36 cellular contexts compared by ENCODE assay signal in genomic region chr2:129085386-129085785, GRCh38.
"Had no signal": no experiment of that assay in that cellular context is flagged by ENCODE, and none has a peak within 500 bp of the region (broad histone marks: within the 10 kb centered on the region; RNA-seq: fewer than 3 reads in every experiment).

No MANE protein-coding gene starts in this region.

- DNase-seq: activated B cell treated with CpG ODN at 0.5 μM for 24 hours; activated CD4-positive, alpha-beta memory T cell treated with anti-CD3 and anti-CD28 coated beads for 36 hours; activated CD4-positive, alpha-beta T cell treated with anti-CD3 and anti-CD28 coated beads for 4 hours; activated CD4-positive, alpha-beta T cell treated with anti-CD3 and anti-CD28 coated beads, Interleukin-2, amount 10 ng/mL, durations not matched to agents 24 days and 14 days; activated CD4-positive, alpha-beta T cell treated with anti-CD3 and anti-CD28 coated beads, Interleukin-2, amount 50 U/mL, for 1 hour; activated CD4-positive, alpha-beta T cell treated with anti-CD3 and anti-CD28 coated beads, Interleukin-2, amount 50 U/mL, for 4 hours; activated CD4-positive, CD25-positive, alpha-beta regulatory T cell treated with anti-CD3 and anti-CD28 coated beads, Interleukin-2, amount 50 U/mL, for 72 hours; activated CD8-positive, alpha-beta memory T cell treated with anti-CD3 and anti-CD28 coated beads, Interleukin-2, amount 50 U/mL, for 4 hours; activated CD8-positive, alpha-beta T cell treated with anti-CD3 and anti-CD28 coated beads for 36 hours; activated effector memory CD4-positive, alpha-beta T cell treated with anti-CD3 and anti-CD28 coated beads, Interleukin-2, amount 50 U/mL, for 16 hours; activated gamma-delta T cell treated with Interleukin-2 at 50 U/mL for 16 hours; activated naive CD4-positive, alpha-beta T cell; activated naive CD4-positive, alpha-beta T cell treated with anti-CD3 and anti-CD28 coated beads for 36 hours; activated naive CD8-positive, alpha-beta T cell treated with anti-CD3 and anti-CD28 coated beads, Interleukin-2, amount 10 ng/mL, durations not matched to agents 7 days and 5 days; activated naive CD8-positive, alpha-beta T cell treated with anti-CD3 and anti-CD28 coated beads, Interleukin-2, amount 50 U/mL, for 24 hours; activated T-cell treated with anti-CD3 and anti-CD28 coated beads for 4 hours; activated T-cell treated with anti-CD3 and anti-CD28 coated beads, Interleukin-2, amount 50 U/mL, for 1 hour; activated T-cell treated with anti-CD3 and anti-CD28 coated beads, Interleukin-2, amount 50 U/mL, for 4 hours; activated T-cell treated with anti-CD3 and anti-CD28 coated beads, Interleukin-2, amount 50 U/mL, for 72 hours; amygdala; anterior cingulate cortex; body of pancreas; brain microvascular endothelial cell; central memory CD4-positive, alpha-beta T cell; T-helper 1 cell; T-helper 2 cell; T-helper 9 cell had no signal

- H3K36me3 ChIP-seq: ascending aorta, brain microvascular endothelial cell, breast epithelium had no signal

- H3K9me3 ChIP-seq: ascending aorta, body of pancreas, breast epithelium had no signal

- H3K36me3 Mint-ChIP-seq: activated CD4-positive, alpha-beta memory T cell treated with anti-CD3 and anti-CD28 coated beads for 36 hours; activated naive CD4-positive, alpha-beta T cell treated with anti-CD3 and anti-CD28 coated beads, Interleukin-2, amount 50 U/mL, for 24 hours; activated naive CD8-positive, alpha-beta T cell; activated naive CD8-positive, alpha-beta T cell treated with anti-CD3 and anti-CD28 coated beads, Interleukin-2, amount 10 ng/mL, durations not matched to agents 7 days and 5 days had no signal

- H3K27me3 ChIP-seq: ascending aorta, body of pancreas, brain microvascular endothelial cell, breast epithelium had no signal

- H3K9me3 Mint-ChIP-seq: activated B cell treated with CpG ODN at 0.5 μM for 24 hours; activated CD4-positive, alpha-beta memory T cell treated with anti-CD3 and anti-CD28 coated beads for 36 hours; activated CD4-positive, alpha-beta T cell treated with anti-CD3 and anti-CD28 coated beads, Interleukin-2, amount 10 ng/mL, durations not matched to agents 24 days and 14 days; activated CD8-positive, alpha-beta T cell treated with anti-CD3 and anti-CD28 coated beads for 36 hours; activated naive CD4-positive, alpha-beta T cell treated with anti-CD3 and anti-CD28 coated beads for 36 hours; activated naive CD4-positive, alpha-beta T cell treated with anti-CD3 and anti-CD28 coated beads, Interleukin-2, amount 50 U/mL, for 24 hours; activated naive CD8-positive, alpha-beta T cell treated with anti-CD3 and anti-CD28 coated beads, Interleukin-2, amount 10 ng/mL, durations not matched to agents 7 days and 5 days; activated naive CD8-positive, alpha-beta T cell treated with anti-CD3 and anti-CD28 coated beads, Interleukin-2, amount 50 U/mL, for 24 hours; activated T-cell treated with anti-CD3 and anti-CD28 coated beads, Interleukin-2, amount 50 U/mL, for 4 hours; activated T-cell treated with anti-CD3 and anti-CD28 coated beads, Interleukin-2, amount 50 U/mL, for 72 hours; activated T-helper 1 cell treated with anti-CD3 and anti-CD28 coated beads, Interleukin-12 subunit alpha, Interleukin-12 subunit beta, Interleukin-2, Interleukin-4 antibody, amounts not matched to agents 30 ng/mL and 10 ng/mL and 1 ng/mL, durations not matched to agents 14 hours and 24 hours and 36 hours; activated T-helper 17 cell treated with anti-CD3 and anti-CD28 coated beads, Interleukin-2, amount 50 U/mL, for 72 hours; T-helper 1 cell treated with Interleukin-12 subunit alpha and Interleukin-12 subunit beta and Interleukin-4 antibody, amounts not matched to agents 30 μg/mL and 1 μg/mL, for 36 hours; T-helper 2 cell treated with Interferon-gamma antibody and Interleukin-4, amounts not matched to agents 5 μg/mL and 100 μg/mL, for 36 hours had no signal

- H3K27ac ChIP-seq: ascending aorta, body of pancreas, brain microvascular endothelial cell, breast epithelium, VCaP had no signal

- H3K4me1 ChIP-seq: ascending aorta, body of pancreas, breast epithelium had no signal

- H3K4me1 Mint-ChIP-seq: activated B cell treated with CpG ODN at 0.5 μM for 24 hours; activated CD4-positive, alpha-beta T cell treated with anti-CD3 and anti-CD28 coated beads, Interleukin-2, amount 10 ng/mL, durations not matched to agents 24 days and 14 days; activated naive CD4-positive, alpha-beta T cell treated with anti-CD3 and anti-CD28 coated beads, Interleukin-2, amount 50 U/mL, for 24 hours; activated naive CD8-positive, alpha-beta T cell treated with anti-CD3 and anti-CD28 coated beads, Interleukin-2, amount 10 ng/mL, durations not matched to agents 7 days and 5 days; activated naive CD8-positive, alpha-beta T cell treated with anti-CD3 and anti-CD28 coated beads, Interleukin-2, amount 50 U/mL, for 24 hours; activated T-helper 17 cell treated with anti-CD3 and anti-CD28 coated beads, Interleukin-2, amount 50 U/mL, for 72 hours had no signal

- H3K4me3 Mint-ChIP-seq: activated B cell treated with CpG ODN at 0.5 μM for 24 hours; activated CD4-positive, alpha-beta memory T cell treated with anti-CD3 and anti-CD28 coated beads for 36 hours; activated CD4-positive, alpha-beta T cell treated with anti-CD3 and anti-CD28 coated beads, Interleukin-2, amount 10 ng/mL, durations not matched to agents 24 days and 14 days; activated CD8-positive, alpha-beta T cell treated with anti-CD3 and anti-CD28 coated beads for 36 hours; activated naive CD4-positive, alpha-beta T cell treated with anti-CD3 and anti-CD28 coated beads for 36 hours; activated naive CD4-positive, alpha-beta T cell treated with anti-CD3 and anti-CD28 coated beads, Interleukin-2, amount 50 U/mL, for 24 hours; activated naive CD8-positive, alpha-beta T cell; activated naive CD8-positive, alpha-beta T cell treated with anti-CD3 and anti-CD28 coated beads, Interleukin-2, amount 10 ng/mL, durations not matched to agents 7 days and 5 days; activated naive CD8-positive, alpha-beta T cell treated with anti-CD3 and anti-CD28 coated beads, Interleukin-2, amount 50 U/mL, for 24 hours; activated T-cell treated with anti-CD3 and anti-CD28 coated beads, Interleukin-2, amount 50 U/mL, for 4 hours; activated T-cell treated with anti-CD3 and anti-CD28 coated beads, Interleukin-2, amount 50 U/mL, for 72 hours; activated T-helper 1 cell treated with anti-CD3 and anti-CD28 coated beads, Interleukin-12 subunit alpha, Interleukin-12 subunit beta, Interleukin-2, Interleukin-4 antibody, amounts not matched to agents 30 ng/mL and 10 ng/mL and 1 ng/mL, durations not matched to agents 14 hours and 24 hours and 36 hours; activated T-helper 17 cell treated with anti-CD3 and anti-CD28 coated beads, Interleukin-2, amount 50 U/mL, for 72 hours; T-helper 1 cell treated with Interleukin-12 subunit alpha and Interleukin-12 subunit beta and Interleukin-4 antibody, amounts not matched to agents 30 μg/mL and 1 μg/mL, for 36 hours; T-helper 2 cell treated with Interferon-gamma antibody and Interleukin-4, amounts not matched to agents 5 μg/mL and 100 μg/mL, for 36 hours had no signal

- H3K27ac Mint-ChIP-seq: activated B cell treated with CpG ODN at 0.5 μM for 24 hours; activated CD4-positive, alpha-beta memory T cell treated with anti-CD3 and anti-CD28 coated beads for 36 hours; activated CD4-positive, alpha-beta T cell treated with anti-CD3 and anti-CD28 coated beads, Interleukin-2, amount 10 ng/mL, durations not matched to agents 24 days and 14 days; activated CD8-positive, alpha-beta T cell treated with anti-CD3 and anti-CD28 coated beads for 36 hours; activated naive CD4-positive, alpha-beta T cell treated with anti-CD3 and anti-CD28 coated beads for 36 hours; activated naive CD4-positive, alpha-beta T cell treated with anti-CD3 and anti-CD28 coated beads, Interleukin-2, amount 50 U/mL, for 24 hours; activated naive CD8-positive, alpha-beta T cell; activated naive CD8-positive, alpha-beta T cell treated with anti-CD3 and anti-CD28 coated beads, Interleukin-2, amount 10 ng/mL, durations not matched to agents 7 days and 5 days; activated naive CD8-positive, alpha-beta T cell treated with anti-CD3 and anti-CD28 coated beads, Interleukin-2, amount 50 U/mL, for 24 hours; activated T-cell treated with anti-CD3 and anti-CD28 coated beads, Interleukin-2, amount 50 U/mL, for 72 hours; activated T-helper 1 cell treated with anti-CD3 and anti-CD28 coated beads, Interleukin-12 subunit alpha, Interleukin-12 subunit beta, Interleukin-2, Interleukin-4 antibody, amounts not matched to agents 30 ng/mL and 10 ng/mL and 1 ng/mL, durations not matched to agents 14 hours and 24 hours and 36 hours; activated T-helper 17 cell treated with anti-CD3 and anti-CD28 coated beads, Interleukin-2, amount 50 U/mL, for 72 hours; T-helper 1 cell treated with Interleukin-12 subunit alpha and Interleukin-12 subunit beta and Interleukin-4 antibody, amounts not matched to agents 30 μg/mL and 1 μg/mL, for 36 hours; T-helper 2 cell treated with Interferon-gamma antibody and Interleukin-4, amounts not matched to agents 5 μg/mL and 100 μg/mL, for 36 hours had no signal

- H3K27me3 Mint-ChIP-seq: activated B cell treated with CpG ODN at 0.5 μM for 24 hours; activated CD8-positive, alpha-beta T cell treated with anti-CD3 and anti-CD28 coated beads for 36 hours; activated naive CD4-positive, alpha-beta T cell treated with anti-CD3 and anti-CD28 coated beads, Interleukin-2, amount 50 U/mL, for 24 hours; activated naive CD8-positive, alpha-beta T cell; activated naive CD8-positive, alpha-beta T cell treated with anti-CD3 and anti-CD28 coated beads, Interleukin-2, amount 50 U/mL, for 24 hours had no signal

- H3K4me3 ChIP-seq: ascending aorta, body of pancreas, breast epithelium had no signal
